In genomic region chr2:149561309-149561926, GRCh38 we compare ENCODE assay signal across 9 cellular contexts. TPM values are rescaled to one million over a fixed set of nuclear protein-coding genes. Genes with fewer than 3 reads are reported as not detected.
DNase-seq lines count a peak whose midpoint lies in the region; ATAC-seq and FAIRE-seq lines count a peak whose summit lies in the region.
"Had no signal": no experiment of that assay in that cellular context is flagged by ENCODE, and none has a peak within 500 bp of the region (broad histone marks: within the 10 kb centered on the region; RNA-seq: fewer than 3 reads in every experiment).

No MANE protein-coding gene starts in this region.

- no peaks in the 10 kb centered on the region for H3K9me3 Mint-ChIP-seq in CD8-positive, alpha-beta memory T cell

- no peaks in the 10 kb centered on the region for H3K36me3 ChIP-seq in CD8-positive, alpha-beta memory T cell (ENCODE audit: insufficient read depth, low read length)

- H3K27me3 Mint-ChIP-seq in CD8-positive, alpha-beta memory T cell, result peaks cover 6 to 12% of the 10 kb centered on the region in 2 donors
- H3K27me3 Mint-ChIP-seq: T-helper 17 cell had no signal

- peaks cover 0 to 10% (median 0%) of the 10 kb centered on the region in 3 donors for H3K36me3 Mint-ChIP-seq in CD8-positive, alpha-beta memory T cell

- peak in 3 of 5 donors; percentile 6 to 36 (median 12) for DNase-seq in CD8-positive, alpha-beta memory T cell
- DNase-seq in NCI-H526 (lab: John Stamatoyannopoulos, UW) (peak; percentile 11 to 71), midbrain (lab: John Stamatoyannopoulos, UW) (peak; percentile 59), NCI-H128 (lab: John Stamatoyannopoulos, UW; ENCODE audit: unreplicated experiment) (no peak)

- H3K27ac ChIP-seq in CD8-positive, alpha-beta memory T cell (ENCODE audit: low read depth, low read length), result no peak overlapping the region

- CTCF ChIA-PET in CD8-positive, alpha-beta memory T cell (lab: Charles Lee), result interaction anchor here (0.8 to 2.3 kb wide), 8 partner anchors 9 to 1052 kb away, joined by 3 to 21 read pairs (median 3); no protein-coding TSS in a partner anchor

- no peak overlapping the region for H3K4me3 ChIP-seq in CD8-positive, alpha-beta memory T cell (ENCODE audit: low read length)

- no peaks in the 10 kb centered on the region for H3K4me1 ChIP-seq in CD8-positive, alpha-beta memory T cell (ENCODE audit: insufficient read depth, low read length)

- POLR2A ChIA-PET in CD8-positive, alpha-beta memory T cell (lab: Charles Lee), result no interaction called here

- ATAC-seq in GM18909 (IDR thresholded peaks at IDR 0.05; ENCODE audit: poor library complexity, unreplicated experiment) (peak; percentile 44), GM19395 (IDR thresholded peaks at IDR 0.05; ENCODE audit: unreplicated experiment) (no peak), HG03196 (IDR thresholded peaks at IDR 0.05; ENCODE audit: unreplicated experiment) (no peak)
- ATAC-seq: T-helper 17 cell had no signal

- H3K27ac Mint-ChIP-seq in CD8-positive, alpha-beta memory T cell, result no peak overlapping the region
- H3K27ac Mint-ChIP-seq: T-helper 17 cell had no signal

- H3K9me3 ChIP-seq in CD8-positive, alpha-beta memory T cell (ENCODE audit: low read length), result no peaks in the 10 kb centered on the region

- H3K4me1 Mint-ChIP-seq in CD8-positive, alpha-beta memory T cell, result peaks cover 0 to 7% (median 1%) of the 10 kb centered on the region in 3 donors

- H3K4me3 Mint-ChIP-seq in CD8-positive, alpha-beta memory T cell, result no peak overlapping the region
- H3K4me3 Mint-ChIP-seq: T-helper 17 cell had no signal

- no peaks in the 10 kb centered on the region for H3K27me3 ChIP-seq in CD8-positive, alpha-beta memory T cell (ENCODE audit: insufficient read depth, low read length, poor library complexity, severe bottlenecking)

- FAIRE-seq in colon (lab: Jason Lieb, UNC), result peak; percentile 72

RNA-seq across cellular contexts. Expression of gene MMADHC, which starts 26.2 kb away (rescaled TPM):
- 100 to 1,000 TPM; 149 to 156 TPM for total RNA-seq in CD8-positive, alpha-beta memory T cell
- 117 TPM for polyA plus RNA-seq in CD8-positive, alpha-beta memory T cell
